1 cellular context compared by ENCODE assay signal in genomic region chr17:51641999-51642398, GRCh38.
TF ChIP-seq lines count a peak whose summit lies in the region.

No MANE protein-coding gene starts in this region.

TF ChIP-seq in HEK293, 187 proteins besides CTCF, POLR2A, EP300 and RAD21 (continued from another document):
- TF ChIP-seq PRDM2 (tag by site-specific recombination; IDR thresholded peaks at IDR 0.05; ENCODE audit: borderline replicate concordance) (no peak), TRIM28 (IDR thresholded peaks at IDR 0.05; ENCODE audit: borderline replicate concordance, low read length) (no peak), ZNF335 (tag by site-specific recombination; conservative IDR thresholded peaks at IDR 0.05) (0 out of 2 replicates have a peak, but pooled peaks have one; percentile 13), KLF17 (tag by site-specific recombination; IDR thresholded peaks at IDR 0.05) (no peak), ZNF837 (tag by site-specific recombination; IDR thresholded peaks at IDR 0.05) (no peak), ZBTB20 (tag by site-specific recombination; IDR thresholded peaks at IDR 0.05) (no peak), ZNF140 (tag by site-specific recombination; IDR thresholded peaks at IDR 0.05) (no peak), ZNF366 (tag by site-specific recombination; conservative IDR thresholded peaks at IDR 0.05) (0 out of 2 replicates have a peak, but pooled peaks have one; percentile 17), ZFP69B (tag by site-specific recombination; IDR thresholded peaks at IDR 0.05) (no peak), ZNF248 (tag by site-specific recombination; IDR thresholded peaks at IDR 0.05) (no peak), ZNF426 (tag by site-specific recombination; IDR thresholded peaks at IDR 0.05) (no peak), ATF2 (tag by site-specific recombination; IDR thresholded peaks at IDR 0.05; ENCODE audit: low read depth) (0 out of 2 replicates have a peak, but pooled peaks have one; percentile 17), ZNF274 (IDR thresholded peaks at IDR 0.05; ENCODE audit: low read length) (no peak), ZNF274 (tag by site-specific recombination; IDR thresholded peaks at IDR 0.05; ENCODE audit: borderline replicate concordance) (no peak), ZNF266 (tag by site-specific recombination; IDR thresholded peaks at IDR 0.05; ENCODE audit: low read depth) (no peak), ZNF585B (tag by site-specific recombination; IDR thresholded peaks at IDR 0.05) (no peak), BCL11B (tag by site-specific recombination; IDR thresholded peaks at IDR 0.05; ENCODE audit: low read depth) (no peak), ZNF792 (tag by site-specific recombination; IDR thresholded peaks at IDR 0.05) (no peak)
